13 cellular contexts compared by ENCODE assay signal in the genomic region with DNA sequence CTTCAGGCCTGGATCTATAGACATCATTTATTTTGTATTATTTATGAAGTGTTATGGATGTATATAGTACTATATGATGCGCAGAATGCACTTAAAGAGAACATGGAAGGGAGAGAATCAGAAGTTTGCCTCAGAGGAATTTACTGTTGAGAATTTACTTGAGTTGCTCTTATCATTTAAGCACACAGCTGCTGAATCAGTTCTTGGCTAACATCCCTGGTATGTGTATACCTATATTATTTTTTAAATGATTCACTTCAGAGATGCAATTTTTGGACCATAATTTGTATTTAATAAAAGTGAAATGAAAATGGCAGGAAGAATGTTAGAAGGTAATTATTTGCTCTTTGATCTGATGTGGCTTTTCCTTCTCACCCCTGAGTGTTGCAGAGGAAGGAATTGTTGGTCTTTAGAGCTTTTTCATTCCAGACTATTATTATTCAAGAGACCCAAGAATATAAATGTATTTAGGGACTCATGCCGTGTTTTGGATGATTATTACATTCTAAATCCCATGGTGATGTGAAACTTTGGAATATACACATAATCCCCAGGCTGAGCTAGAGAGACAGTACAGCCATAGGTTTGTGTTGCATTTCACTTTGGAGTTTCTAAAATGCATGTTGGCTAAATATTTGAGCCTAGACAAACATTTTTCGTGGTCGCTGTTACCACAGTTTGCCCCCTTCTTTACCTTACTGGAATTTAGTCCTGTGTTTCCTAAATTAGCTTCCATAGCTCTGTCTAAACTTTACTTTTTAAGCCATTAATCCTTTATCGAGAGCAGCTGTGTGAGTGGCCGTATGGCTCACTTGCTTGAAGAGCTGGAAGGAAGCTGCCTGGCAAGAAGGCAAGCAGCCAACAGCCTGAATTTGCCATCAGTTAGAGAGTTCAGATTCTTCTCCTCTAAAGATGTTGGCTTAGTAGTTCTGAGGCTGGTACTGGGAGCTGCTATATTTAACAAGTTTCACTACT.
DNase-seq lines count a peak whose midpoint lies in the region; ATAC-seq, FAIRE-seq and TF ChIP-seq lines count a peak whose summit lies in the region.
"Had no signal": no experiment of that assay in that cellular context is flagged by ENCODE, and none has a peak within 500 bp of the region (broad histone marks: within the 10 kb centered on the region; RNA-seq: fewer than 3 reads in every experiment).

No MANE protein-coding gene starts in this region.

- no peaks in the 10 kb centered on the region for H3K9me3 ChIP-seq in smooth muscle cell (replicated peaks; ENCODE audit: low read depth)

- no peaks in the 10 kb centered on the region for H3K4me1 ChIP-seq in smooth muscle cell (ENCODE audit: low read depth)

- H3K27me3 Mint-ChIP-seq in endothelial cell (ENCODE audit: unreplicated experiment): no peaks in the 10 kb centered on the region

- 38% methylated on average over 6 of the region's 6 CpGs for whole genome bisulfite sequencing in smooth muscle cell (ENCODE audit: low lambda C conversion rate)

- H3K36me3 Mint-ChIP-seq in endothelial cell (ENCODE audit: low read depth, unreplicated experiment): no peaks in the 10 kb centered on the region

- TF ChIP-seq CTCF in fibroblast of pulmonary artery (IDR thresholded peaks at IDR 0.05; ENCODE audit: low read length, missing control alignments) (no peak), smooth muscle cell (IDR thresholded peaks at IDR 0.05; ENCODE audit: borderline replicate concordance, insufficient read depth, poor library complexity, severe bottlenecking) (no peak), endothelial cell (IDR thresholded peaks at IDR 0.05; ENCODE audit: unreplicated experiment) (no peak)

- no peaks in the 10 kb centered on the region for H3K9me3 Mint-ChIP-seq in endothelial cell (ENCODE audit: unreplicated experiment)

- H3K79me2 ChIP-seq in smooth muscle cell (ENCODE audit: low read depth): peaks cover 7% of the 10 kb centered on the region

- no peaks in the 10 kb centered on the region for H3F3A ChIP-seq in smooth muscle cell (ENCODE audit: low read depth)

- H3K27ac Mint-ChIP-seq in endothelial cell (ENCODE audit: unreplicated experiment): no peak overlapping the region

- H4K20me1 ChIP-seq in smooth muscle cell (ENCODE audit: low read depth): peaks cover 3% of the 10 kb centered on the region

- H3K4me3 Mint-ChIP-seq in endothelial cell (ENCODE audit: unreplicated experiment): no peak overlapping the region

- H3K27me3 ChIP-seq in smooth muscle cell (ENCODE audit: low read depth): no peaks in the 10 kb centered on the region

- no peaks in the 10 kb centered on the region for H3K4me1 Mint-ChIP-seq in endothelial cell (ENCODE audit: unreplicated experiment)

- H3K27ac ChIP-seq in smooth muscle cell (ENCODE audit: low read depth): peak overlapping the region; percentile 25
- H3K27ac ChIP-seq: HL-60 had no signal

- H3K9ac ChIP-seq in smooth muscle cell (ENCODE audit: low read depth): no peak overlapping the region

- no peaks in the 10 kb centered on the region for H3K36me3 ChIP-seq in smooth muscle cell (ENCODE audit: low read depth)

- DNase-seq in ELR (ENCODE audit: low read depth) (peak; percentile 49), fibroblast of pulmonary artery (ENCODE audit: low read depth) (peak; percentile 63), smooth muscle cell (lab: John Stamatoyannopoulos, UW; ENCODE audit: unreplicated experiment) (no peak), urothelium cell line (ENCODE audit: low spot score) (no peak), endothelial cell (ENCODE audit: low spot score) (no peak), AML-193 (lab: John Stamatoyannopoulos, UW) (no peak)
- DNase-seq: activated CD4-positive, alpha-beta T cell treated with anti-CD3 and anti-CD28 coated beads, Interleukin-2, amount 50 U/mL, for 1 hour; Karpas-422; NCI-H1694 treated with DMSO at 0.1 percent for 48 hours; NCI-H748 treated with DMSO at 0.1 percent for 48 hours had no signal

- H3K4me3 ChIP-seq in fibroblast of pulmonary artery (replicated peaks; ENCODE audit: low read depth, low read length): no peak overlapping the region
- H3K4me3 ChIP-seq in smooth muscle cell: no peak overlapping the region

- peak; percentile 88 for ATAC-seq in SK-N-SH treated with all-trans-retinoic acid at 6 μM for 48 hours
- ATAC-seq: HCT116 had no signal

- H2AFZ ChIP-seq in smooth muscle cell (ENCODE audit: low read depth): no peak overlapping the region

- FAIRE-seq in urothelium cell line (lab: Jason Lieb, UNC): no peak

- no peak overlapping the region for H3K4me2 ChIP-seq in smooth muscle cell

TF ChIP-seq in SK-N-SH treated with all-trans-retinoic acid at 6 μM for 48 hours, 23 proteins besides CTCF, POLR2A, EP300 and RAD21:
- TF ChIP-seq ISL1 (CRISPR knock-in tag; IDR thresholded peaks at IDR 0.05) (peak; percentile 60), ARNTL (CRISPR knock-in tag; IDR thresholded peaks at IDR 0.05; ENCODE audit: borderline replicate concordance, low read depth) (no peak), PPARA (CRISPR knock-in tag; IDR thresholded peaks at IDR 0.05; ENCODE audit: borderline replicate concordance) (no peak), CSRNP3 (CRISPR knock-in tag; IDR thresholded peaks at IDR 0.05) (0 out of 2 replicates have a peak, but pooled peaks have one; percentile 23)

Comparison
In these comparisons a context has a peak if more than half of its experiments do, and no peak if none do; other contexts are left out.
1. DNase-seq: peak in ELR (single experiment) and fibroblast of pulmonary artery (single experiment); none in smooth muscle cell (single experiment), urothelium cell line (single experiment), endothelial cell (single experiment) and AML-193 (0 of 2).